Comparison of ENCODE assay signal across 34 cellular contexts in genomic region chr15:81899730-81900129, GRCh38.
"Had no signal": no experiment of that assay in that cellular context is flagged by ENCODE, and none has a peak within 500 bp of the region (broad histone marks: within the 10 kb centered on the region; RNA-seq: fewer than 3 reads in every experiment).

No MANE protein-coding gene starts in this region.

- H3K27ac ChIP-seq: KMS-11 had no signal

- H3K9me3 ChIP-seq: MG63 had no signal

- DNase-seq: Karpas-422, Kasumi-1, KG1, MG63, MM.1S, MV-4-11, NCI-H1048, NCI-H1092, NCI-H1092 treated with DMSO at 0.1 percent for 48 hours, NCI-H1105, NCI-H1105 treated with DMSO at 0.1 percent for 48 hours, NCI-H1417 treated with DMSO at 0.1 percent for 48 hours, NCI-H1436, NCI-H1436 treated with DMSO at 0.1 percent for 48 hours, NCI-H146, NCI-H1694, NCI-H1694 treated with DMSO at 0.1 percent for 48 hours, NCI-H187, NCI-H187 treated with DMSO at 0.1 percent for 48 hours, NCI-H1930, NCI-H2029, NCI-H2081, NCI-H2081 treated with DMSO at 0.1 percent for 48 hours, NCI-H2107, NCI-H2171, NCI-H2171 treated with DMSO at 0.1 percent for 48 hours, NCI-H2227 treated with DMSO at 0.1 percent for 48 hours, NCI-H226, NCI-H345, NCI-H446, NCI-H446 treated with DMSO at 0.1 percent for 48 hours, NCI-H510A, NCI-H510A treated with DMSO at 0.1 percent for 48 hours had no signal

- H3K27me3 ChIP-seq: MG63 had no signal

- H3K36me3 ChIP-seq: MG63 had no signal

- H3K9ac ChIP-seq: KMS-11 had no signal

- H3K4me3 ChIP-seq: MG63 had no signal

- H3K4me2 ChIP-seq: KMS-11 had no signal
